In the genomic region with DNA sequence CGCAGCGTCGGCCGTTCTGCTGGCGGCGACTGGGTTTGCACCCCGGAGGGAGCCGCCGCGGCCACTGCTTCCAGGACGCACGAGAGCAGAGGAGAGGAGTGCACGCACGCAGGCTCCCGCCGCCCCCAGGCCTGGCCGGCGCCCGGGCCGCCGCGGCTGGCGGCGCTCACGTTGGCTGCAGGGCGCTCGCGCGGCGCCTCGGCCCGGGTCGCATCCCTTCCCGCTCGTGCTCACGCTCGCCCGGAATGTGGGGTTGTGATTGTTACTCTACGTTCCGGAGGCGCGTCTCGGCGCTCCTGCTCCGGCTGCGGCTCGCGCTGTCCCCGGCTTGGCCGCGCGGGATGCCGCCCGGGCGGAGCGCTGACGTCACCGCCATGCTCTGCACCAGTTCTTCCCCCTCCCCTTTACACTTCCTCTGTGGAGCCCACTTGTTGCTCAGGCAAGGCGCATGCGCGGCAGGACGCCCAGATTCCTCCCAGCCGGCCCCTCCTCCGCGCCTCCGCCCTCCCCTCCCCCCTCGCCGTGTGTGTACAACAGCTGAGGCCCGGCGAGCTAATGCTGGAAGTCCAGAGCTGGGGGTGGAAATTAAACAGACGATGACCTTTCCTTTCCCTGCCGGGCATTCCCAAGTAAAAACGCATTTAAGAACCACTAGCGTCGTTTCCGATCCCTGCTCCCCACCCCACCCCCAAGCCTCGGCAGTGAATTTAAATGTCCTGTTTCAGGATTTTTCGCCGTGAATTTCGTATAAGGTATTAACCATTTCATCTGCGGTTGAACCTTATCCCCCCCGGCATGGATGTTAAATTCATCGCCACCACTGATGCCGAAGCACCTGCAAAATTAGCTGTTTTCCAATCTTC, we compare ENCODE assay signal across 1 cellular context.
TF ChIP-seq lines count a peak whose summit lies in the region.

Gene IRF2BPL (minus strand): TSS at position 325 of the 863 bp plus-strand sequence. CDS start 916 bp downstream, outside the sequence.

TF ChIP-seq in HepG2, 621 proteins besides CTCF, POLR2A, EP300 and RAD21 (continued from another document and continues in another):
- TF ChIP-seq CBX5 (CRISPR knock-in tag; IDR thresholded peaks at IDR 0.05; ENCODE audit: borderline replicate concordance) (no peak), MXD3 (CRISPR knock-in tag; IDR thresholded peaks at IDR 0.05) (no peak), SNAPC2 (CRISPR knock-in tag; IDR thresholded peaks at IDR 0.05) (no peak), ARNTL (CRISPR knock-in tag; IDR thresholded peaks at IDR 0.05) (peak; percentile 67; the same call in 1 of the 2 replicates), KDM5B (CRISPR knock-in tag; IDR thresholded peaks at IDR 0.05; ENCODE audit: borderline replicate concordance) (0 out of 2 replicates have a peak, but pooled peaks have one; percentile 4), HMGA1 (CRISPR knock-in tag; conservative IDR thresholded peaks at IDR 0.05) (no peak), TFDP1 (CRISPR knock-in tag; IDR thresholded peaks at IDR 0.05; ENCODE audit: borderline replicate concordance) (peak; percentile 53; the same call in 1 of the 2 replicates), SALL2 (CRISPR knock-in tag; IDR thresholded peaks at IDR 0.05) (peak; percentile 48; the same call in 1 of the 2 replicates), DMAP1 (CRISPR knock-in tag; IDR thresholded peaks at IDR 0.05) (peak; percentile 67), PATZ1 (CRISPR knock-in tag; IDR thresholded peaks at IDR 0.05) (peak; percentile 94), CENPX (CRISPR knock-in tag; IDR thresholded peaks at IDR 0.05) (no peak), ZNF768 (CRISPR knock-in tag; IDR thresholded peaks at IDR 0.05) (no peak; the same call in 1 of the 2 replicates), ZSCAN31 (CRISPR knock-in tag; IDR thresholded peaks at IDR 0.05; ENCODE audit: low read depth) (peak; percentile 90), SNAPC4 (CRISPR knock-in tag; IDR thresholded peaks at IDR 0.05) (no peak), TBP (CRISPR knock-in tag; IDR thresholded peaks at IDR 0.05) (no peak), HOXA9 (CRISPR knock-in tag; IDR thresholded peaks at IDR 0.05; ENCODE audit: borderline replicate concordance) (0 out of 2 replicates have a peak, but pooled peaks have one; percentile 57), ISX (CRISPR knock-in tag; conservative IDR thresholded peaks at IDR 0.05) (no peak), SETDB1 (CRISPR knock-in tag; IDR thresholded peaks at IDR 0.05; ENCODE audit: borderline replicate concordance) (no peak), ZNF354B (CRISPR knock-in tag; IDR thresholded peaks at IDR 0.05) (no peak), ZNF747 (CRISPR knock-in tag; IDR thresholded peaks at IDR 0.05; ENCODE audit: borderline replicate concordance) (0 out of 2 replicates have a peak, but pooled peaks have one; percentile 30), TGIF2 (CRISPR knock-in tag; IDR thresholded peaks at IDR 0.05) (peak; percentile 41; the same call in 1 of the 2 replicates), SOX13 (IDR thresholded peaks at IDR 0.05) (no peak; the same call in 1 of the 2 replicates), SOX13 (CRISPR knock-in tag; conservative IDR thresholded peaks at IDR 0.05 in 1 of 2, IDR thresholded peaks at IDR 0.05 in 1 of 2) (peak in 1 of 2 experiments; percentile 69; a peak in 1 of 4 replicates), MBD4 (IDR thresholded peaks at IDR 0.05; ENCODE audit: borderline replicate concordance, low read length) (no peak), EHMT2 (IDR thresholded peaks at IDR 0.05; ENCODE audit: borderline replicate concordance, low read depth, low read length) (no peak), ZNF335 (CRISPR knock-in tag; IDR thresholded peaks at IDR 0.05) (0 out of 2 replicates have a peak, but pooled peaks have one; percentile 28), JARID2 (CRISPR knock-in tag; IDR thresholded peaks at IDR 0.05; ENCODE audit: insufficient replicate concordance) (no peak), ZBED4 (CRISPR knock-in tag; IDR thresholded peaks at IDR 0.05; ENCODE audit: borderline replicate concordance) (0 out of 2 replicates have a peak, but pooled peaks have one; percentile 35), SALL1 (CRISPR knock-in tag; IDR thresholded peaks at IDR 0.05) (peak; percentile 89), ZKSCAN5 (CRISPR knock-in tag; IDR thresholded peaks at IDR 0.05) (no peak), SRF (IDR thresholded peaks at IDR 0.05; ENCODE audit: low read depth, low read length) (no peak), HIC2 (CRISPR knock-in tag; IDR thresholded peaks at IDR 0.05; ENCODE audit: low read depth) (no peak; the same call in 1 of the 2 replicates), NR2F2 (IDR thresholded peaks at IDR 0.05; ENCODE audit: borderline replicate concordance, low read depth) (peak; percentile 66; the same call in 1 of the 2 replicates), USF2 (IDR thresholded peaks at IDR 0.05; ENCODE audit: low read depth, low read length) (no peak), USF2 (CRISPR knock-in tag; IDR thresholded peaks at IDR 0.05; ENCODE audit: borderline replicate concordance) (no peak), MEIS2 (CRISPR knock-in tag; IDR thresholded peaks at IDR 0.05) (peak; percentile 60; the same call in 1 of the 2 replicates), KMT2A (CRISPR knock-in tag; IDR thresholded peaks at IDR 0.05) (peak; percentile 82), YEATS2 (CRISPR knock-in tag; IDR thresholded peaks at IDR 0.05; ENCODE audit: borderline replicate concordance) (no peak), RFXANK (CRISPR knock-in tag; IDR thresholded peaks at IDR 0.05) (0 out of 2 replicates have a peak, but pooled peaks have one; percentile 43), RFX1 (IDR thresholded peaks at IDR 0.05) (no peak)
- TF ChIP-seq, protein P1, sequence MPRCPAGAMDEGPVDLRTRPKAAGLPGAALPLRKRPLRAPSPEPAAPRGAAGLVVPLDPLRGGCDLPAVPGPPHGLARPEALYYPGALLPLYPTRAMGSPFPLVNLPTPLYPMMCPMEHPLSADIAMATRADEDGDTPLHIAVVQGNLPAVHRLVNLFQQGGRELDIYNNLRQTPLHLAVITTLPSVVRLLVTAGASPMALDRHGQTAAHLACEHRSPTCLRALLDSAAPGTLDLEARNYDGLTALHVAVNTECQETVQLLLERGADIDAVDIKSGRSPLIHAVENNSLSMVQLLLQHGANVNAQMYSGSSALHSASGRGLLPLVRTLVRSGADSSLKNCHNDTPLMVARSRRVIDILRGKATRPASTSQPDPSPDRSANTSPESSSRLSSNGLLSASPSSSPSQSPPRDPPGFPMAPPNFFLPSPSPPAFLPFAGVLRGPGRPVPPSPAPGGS (CRISPR knock-in tag; IDR thresholded peaks at IDR 0.05) = no peak
